Comparison of ENCODE assay signal across 1 cellular context in genomic region chr17:39002991-39003715, GRCh38.
TF ChIP-seq lines count a peak whose summit lies in the region.

No MANE protein-coding gene starts in this region.

TF ChIP-seq in K562, 482 proteins besides CTCF, POLR2A, EP300 and RAD21 (continued from another document and continues in another):
- TF ChIP-seq ARNT (IDR thresholded peaks at IDR 0.05) (peak in 1 of 2 experiments; percentile 78; a peak in 1 of 4 replicates), ZNF134 (CRISPR knock-in tag; conservative IDR thresholded peaks at IDR 0.05) (no peak), ATF4 (CRISPR knock-in tag; IDR thresholded peaks at IDR 0.05) (peak; percentile 76), NR0B1 (IDR thresholded peaks at IDR 0.05; ENCODE audit: partially characterized antibody) (no peak), RBM22 (IDR thresholded peaks at IDR 0.05; ENCODE audit: low read depth, low read length, poor library complexity, severe bottlenecking) (no peak), POLR2B (IDR thresholded peaks at IDR 0.05; ENCODE audit: low read depth, partially characterized antibody) (peak; percentile 82), ZNF124 (CRISPR knock-in tag; IDR thresholded peaks at IDR 0.05) (no peak), CEBPZ (IDR thresholded peaks at IDR 0.05; ENCODE audit: borderline replicate concordance, low read depth, low read length) (no peak), ZNF778 (CRISPR knock-in tag; IDR thresholded peaks at IDR 0.05) (no peak), MGA (IDR thresholded peaks at IDR 0.05) (0 out of 2 replicates have a peak, but pooled peaks have one; percentile 38), MAX (CRISPR knock-in tag; IDR thresholded peaks at IDR 0.05) (no peak), PATZ1 (CRISPR knock-in tag; IDR thresholded peaks at IDR 0.05; ENCODE audit: borderline replicate concordance) (no peak), BRD9 (IDR thresholded peaks at IDR 0.05; ENCODE audit: low read depth, partially characterized antibody) (peak; percentile 89), NBN (IDR thresholded peaks at IDR 0.05; ENCODE audit: low read depth) (peak; percentile 91), SMARCE1 (IDR thresholded peaks at IDR 0.05) (peak; percentile 70; the same call in 1 of the 2 replicates), CREB1 (IDR thresholded peaks at IDR 0.05) (peak; percentile 56; the same call in 1 of the 2 replicates), CREB1 (CRISPR knock-in tag; IDR thresholded peaks at IDR 0.05) (0 out of 2 replicates have a peak, but pooled peaks have one; percentile 14), ZNF217 (CRISPR knock-in tag; IDR thresholded peaks at IDR 0.05) (no peak), HDAC1 (IDR thresholded peaks at IDR 0.05) (peak in 1 of 2 experiments; percentile 71; a peak in 2 of 4 replicates), CUX1 (CRISPR knock-in tag; IDR thresholded peaks at IDR 0.05) (0 out of 2 replicates have a peak, but pooled peaks have one; percentile 40), JUNB (CRISPR knock-in tag; conservative IDR thresholded peaks at IDR 0.05) (no peak), NR2C2 (CRISPR knock-in tag; IDR thresholded peaks at IDR 0.05) (no peak), NR2C2 (tag; IDR thresholded peaks at IDR 0.05) (peak; percentile 86), NR4A1 (CRISPR knock-in tag; IDR thresholded peaks at IDR 0.05) (no peak), NR4A1 (tag; IDR thresholded peaks at IDR 0.05) (peak; percentile 74), PTRF (tag; IDR thresholded peaks at IDR 0.05) (0 out of 2 replicates have a peak, but pooled peaks have one; percentile 33), E2F4 (CRISPR knock-in tag; IDR thresholded peaks at IDR 0.05; ENCODE audit: low read depth) (no peak), NUFIP1 (IDR thresholded peaks at IDR 0.05; ENCODE audit: partially characterized antibody) (no peak)
